Comparison of ENCODE assay signal across 1 cellular context in the genomic region with DNA sequence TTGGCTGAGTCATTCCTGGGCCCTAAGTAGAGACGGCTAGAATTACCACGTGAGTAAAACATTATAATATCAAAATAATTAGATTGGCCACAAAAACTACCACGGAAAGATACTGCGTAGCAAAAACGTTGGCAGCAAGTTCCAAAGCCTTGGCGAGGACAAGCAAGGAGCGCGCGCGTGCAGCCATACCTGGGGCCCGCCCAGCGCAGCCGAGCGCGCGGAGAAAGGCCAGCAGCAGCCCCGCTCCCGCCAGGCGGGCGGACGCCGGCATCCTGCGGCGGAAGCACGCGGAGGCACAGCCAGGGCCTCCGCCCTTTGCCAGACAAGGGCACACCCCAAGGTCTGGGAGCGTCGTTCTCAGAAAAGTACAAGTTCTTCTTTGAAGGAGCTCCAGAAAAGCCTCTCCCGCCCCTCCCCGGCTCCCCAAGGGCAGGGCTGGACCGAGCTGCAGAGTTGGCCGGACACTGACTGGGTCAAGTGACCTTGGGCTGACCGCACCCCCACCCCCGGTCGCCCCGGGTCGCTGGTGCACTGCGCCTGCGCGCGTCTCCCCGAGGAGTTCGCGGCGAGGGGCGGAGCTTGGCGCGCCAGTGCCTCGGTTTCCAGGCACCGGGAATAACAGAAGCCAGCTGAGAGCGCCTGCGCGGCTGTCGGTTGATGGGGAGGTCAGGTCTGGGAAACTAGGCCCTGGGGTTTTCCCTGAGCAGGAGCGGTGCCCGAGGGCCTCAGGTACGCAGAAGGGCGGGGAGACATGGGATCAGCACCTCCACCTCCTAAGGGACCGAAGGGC.
TF ChIP-seq lines count a peak whose summit lies in the region.

A gene with protein sequence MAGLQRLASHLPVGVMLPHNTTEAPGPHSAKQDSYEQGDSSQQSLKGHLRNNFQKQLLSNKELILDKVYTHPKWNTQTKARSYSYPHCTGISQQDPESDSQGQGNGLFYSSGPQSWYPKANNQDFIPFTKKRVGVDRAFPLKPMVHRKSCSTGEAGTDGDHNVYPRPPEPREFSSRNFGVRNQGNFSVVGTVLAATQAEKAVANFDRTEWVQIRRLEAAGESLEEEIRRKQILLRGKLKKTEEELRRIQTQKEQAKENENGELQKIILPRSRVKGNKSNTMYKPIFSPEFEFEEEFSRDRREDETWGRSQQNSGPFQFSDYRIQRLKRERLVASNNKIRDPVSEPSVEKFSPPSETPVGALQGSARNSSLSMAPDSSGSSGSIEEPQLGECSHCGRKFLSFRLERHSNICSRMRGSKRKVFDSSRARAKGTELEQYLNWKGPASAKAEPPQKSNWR (plus strand): TSS at position 621 of the 790 bp plus-strand sequence. CDS start 933 bp downstream, outside the sequence.

TF ChIP-seq in HepG2, 621 proteins besides CTCF, POLR2A, EP300 and RAD21 (continued from another document and continues in another):
- no peak for TF ChIP-seq RNF219 (CRISPR knock-in tag; IDR thresholded peaks at IDR 0.05)
- TF ChIP-seq KLF15 (CRISPR knock-in tag; IDR thresholded peaks at IDR 0.05; ENCODE audit: borderline replicate concordance) = 0 out of 2 replicates have a peak, but pooled peaks have one; percentile 25
- peak; percentile 56 for TF ChIP-seq HDAC1 (CRISPR knock-in tag; IDR thresholded peaks at IDR 0.05)
- no peak for TF ChIP-seq TCF12 (IDR thresholded peaks at IDR 0.05)
- 0 out of 2 replicates have a peak, but pooled peaks have one; percentile 39 for TF ChIP-seq TCF12 (CRISPR knock-in tag; IDR thresholded peaks at IDR 0.05)
- no peak for TF ChIP-seq ZNF20 (CRISPR knock-in tag; IDR thresholded peaks at IDR 0.05)
- TF ChIP-seq, protein P1, sequence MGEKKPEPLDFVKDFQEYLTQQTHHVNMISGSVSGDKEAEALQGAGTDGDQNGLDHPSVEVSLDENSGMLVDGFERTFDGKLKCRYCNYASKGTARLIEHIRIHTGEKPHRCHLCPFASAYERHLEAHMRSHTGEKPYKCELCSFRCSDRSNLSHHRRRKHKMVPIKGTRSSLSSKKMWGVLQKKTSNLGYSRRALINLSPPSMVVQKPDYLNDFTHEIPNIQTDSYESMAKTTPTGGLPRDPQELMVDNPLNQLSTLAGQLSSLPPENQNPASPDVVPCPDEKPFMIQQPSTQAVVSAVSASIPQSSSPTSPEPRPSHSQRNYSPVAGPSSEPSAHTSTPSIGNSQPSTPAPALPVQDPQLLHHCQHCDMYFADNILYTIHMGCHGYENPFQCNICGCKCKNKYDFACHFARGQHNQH (CRISPR knock-in tag; IDR thresholded peaks at IDR 0.05) = peak; percentile 43; the same call in 1 of the 2 replicates
- TF ChIP-seq RXRB (CRISPR knock-in tag; IDR thresholded peaks at IDR 0.05; ENCODE audit: borderline replicate concordance) = peak; percentile 82
- TF ChIP-seq PCBP2 (optimal IDR thresholded peaks at IDR 0.05; ENCODE audit: low read depth, low read length, poor library complexity, severe bottlenecking) = no peak
- TF ChIP-seq, protein P2, sequence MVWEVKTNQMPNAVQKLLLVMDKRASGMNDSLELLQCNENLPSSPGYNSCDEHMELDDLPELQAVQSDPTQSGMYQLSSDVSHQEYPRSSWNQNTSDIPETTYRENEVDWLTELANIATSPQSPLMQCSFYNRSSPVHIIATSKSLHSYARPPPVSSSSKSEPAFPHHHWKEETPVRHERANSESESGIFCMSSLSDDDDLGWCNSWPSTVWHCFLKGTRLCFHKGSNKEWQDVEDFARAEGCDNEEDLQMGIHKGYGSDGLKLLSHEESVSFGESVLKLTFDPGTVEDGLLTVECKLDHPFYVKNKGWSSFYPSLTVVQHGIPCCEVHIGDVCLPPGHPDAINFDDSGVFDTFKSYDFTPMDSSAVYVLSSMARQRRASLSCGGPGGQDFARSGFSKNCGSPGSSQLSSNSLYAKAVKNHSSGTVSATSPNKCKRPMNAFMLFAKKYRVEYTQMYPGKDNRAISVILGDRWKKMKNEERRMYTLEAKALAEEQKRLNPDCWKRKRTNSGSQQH (CRISPR knock-in tag; IDR thresholded peaks at IDR 0.05; ENCODE audit: low read depth) = no peak; the same call in none of the 2 replicates
- no peak for TF ChIP-seq ZNF7 (CRISPR knock-in tag; IDR thresholded peaks at IDR 0.05)
- TF ChIP-seq ZFP91 (CRISPR knock-in tag; IDR thresholded peaks at IDR 0.05; ENCODE audit: borderline replicate concordance) = peak; percentile 83
- TF ChIP-seq FOSL1 (CRISPR knock-in tag; IDR thresholded peaks at IDR 0.05; ENCODE audit: borderline replicate concordance) = 0 out of 2 replicates have a peak, but pooled peaks have one; percentile 6
- no peak for TF ChIP-seq SAFB2 (CRISPR knock-in tag; IDR thresholded peaks at IDR 0.05; ENCODE audit: borderline replicate concordance, low read depth)
- TF ChIP-seq MATR3 (CRISPR knock-in tag; IDR thresholded peaks at IDR 0.05) = no peak
- TF ChIP-seq ZNF10 (CRISPR knock-in tag; IDR thresholded peaks at IDR 0.05; ENCODE audit: borderline replicate concordance, low read depth) = no peak
- no peak for TF ChIP-seq ATF3 (CRISPR knock-in tag; IDR thresholded peaks at IDR 0.05)
- no peak for TF ChIP-seq ZNF552 (CRISPR knock-in tag; IDR thresholded peaks at IDR 0.05; ENCODE audit: borderline replicate concordance)
- 0 out of 2 replicates have a peak, but pooled peaks have one; percentile 26 for TF ChIP-seq NFYB (CRISPR knock-in tag; IDR thresholded peaks at IDR 0.05)
- no peak for TF ChIP-seq NFE2 (CRISPR knock-in tag; IDR thresholded peaks at IDR 0.05)
- peak; percentile 98 for TF ChIP-seq KLF12 (CRISPR knock-in tag; IDR thresholded peaks at IDR 0.05; ENCODE audit: borderline replicate concordance)
- TF ChIP-seq MAF1 (CRISPR knock-in tag; IDR thresholded peaks at IDR 0.05; ENCODE audit: borderline replicate concordance) = 0 out of 2 replicates have a peak, but pooled peaks have one; percentile 61
- no peak for TF ChIP-seq SP140L (CRISPR knock-in tag; IDR thresholded peaks at IDR 0.05; ENCODE audit: borderline replicate concordance)
- TF ChIP-seq ZNF549 (CRISPR knock-in tag; IDR thresholded peaks at IDR 0.05) = no peak; the same call in 1 of the 2 replicates
- TF ChIP-seq SMYD3 (CRISPR knock-in tag; IDR thresholded peaks at IDR 0.05) = no peak
- TF ChIP-seq SIN3B (IDR thresholded peaks at IDR 0.05; ENCODE audit: low read length) = no peak
- TF ChIP-seq, protein P3, sequence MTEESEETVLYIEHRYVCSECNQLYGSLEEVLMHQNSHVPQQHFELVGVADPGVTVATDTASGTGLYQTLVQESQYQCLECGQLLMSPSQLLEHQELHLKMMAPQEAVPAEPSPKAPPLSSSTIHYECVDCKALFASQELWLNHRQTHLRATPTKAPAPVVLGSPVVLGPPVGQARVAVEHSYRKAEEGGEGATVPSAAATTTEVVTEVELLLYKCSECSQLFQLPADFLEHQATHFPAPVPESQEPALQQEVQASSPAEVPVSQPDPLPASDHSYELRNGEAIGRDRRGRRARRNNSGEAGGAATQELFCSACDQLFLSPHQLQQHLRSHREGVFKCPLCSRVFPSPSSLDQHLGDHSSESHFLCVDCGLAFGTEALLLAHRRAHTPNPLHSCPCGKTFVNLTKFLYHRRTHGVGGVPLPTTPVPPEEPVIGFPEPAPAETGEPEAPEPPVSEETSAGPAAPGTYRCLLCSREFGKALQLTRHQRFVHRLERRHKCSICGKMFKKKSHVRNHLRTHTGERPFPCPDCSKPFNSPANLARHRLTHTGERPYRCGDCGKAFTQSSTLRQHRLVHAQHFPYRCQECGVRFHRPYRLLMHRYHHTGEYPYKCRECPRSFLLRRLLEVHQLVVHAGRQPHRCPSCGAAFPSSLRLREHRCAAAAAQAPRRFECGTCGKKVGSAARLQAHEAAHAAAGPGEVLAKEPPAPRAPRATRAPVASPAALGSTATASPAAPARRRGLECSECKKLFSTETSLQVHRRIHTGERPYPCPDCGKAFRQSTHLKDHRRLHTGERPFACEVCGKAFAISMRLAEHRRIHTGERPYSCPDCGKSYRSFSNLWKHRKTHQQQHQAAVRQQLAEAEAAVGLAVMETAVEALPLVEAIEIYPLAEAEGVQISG (CRISPR knock-in tag; IDR thresholded peaks at IDR 0.05) = peak; percentile 62
- 0 out of 2 replicates have a peak, but pooled peaks have one; percentile 33 for TF ChIP-seq ZFAT (CRISPR knock-in tag; conservative IDR thresholded peaks at IDR 0.05)
- no peak for TF ChIP-seq FOXA1 (IDR thresholded peaks at IDR 0.05)
- TF ChIP-seq FOXA1 (CRISPR knock-in tag; IDR thresholded peaks at IDR 0.05) = no peak
- peak; percentile 88 for TF ChIP-seq AGO2 (optimal IDR thresholded peaks at IDR 0.05; ENCODE audit: low read depth, low read length)
- TF ChIP-seq ZSCAN31 (CRISPR knock-in tag; IDR thresholded peaks at IDR 0.05; ENCODE audit: low read depth) = peak; percentile 85; the same call in 1 of the 2 replicates
- TF ChIP-seq SP4 (CRISPR knock-in tag; IDR thresholded peaks at IDR 0.05) = peak; percentile 73; the same call in 1 of the 2 replicates
- peak; percentile 68; the same call in 1 of the 2 replicates for TF ChIP-seq E2F5 (CRISPR knock-in tag; conservative IDR thresholded peaks at IDR 0.05)
- TF ChIP-seq, protein P4, sequence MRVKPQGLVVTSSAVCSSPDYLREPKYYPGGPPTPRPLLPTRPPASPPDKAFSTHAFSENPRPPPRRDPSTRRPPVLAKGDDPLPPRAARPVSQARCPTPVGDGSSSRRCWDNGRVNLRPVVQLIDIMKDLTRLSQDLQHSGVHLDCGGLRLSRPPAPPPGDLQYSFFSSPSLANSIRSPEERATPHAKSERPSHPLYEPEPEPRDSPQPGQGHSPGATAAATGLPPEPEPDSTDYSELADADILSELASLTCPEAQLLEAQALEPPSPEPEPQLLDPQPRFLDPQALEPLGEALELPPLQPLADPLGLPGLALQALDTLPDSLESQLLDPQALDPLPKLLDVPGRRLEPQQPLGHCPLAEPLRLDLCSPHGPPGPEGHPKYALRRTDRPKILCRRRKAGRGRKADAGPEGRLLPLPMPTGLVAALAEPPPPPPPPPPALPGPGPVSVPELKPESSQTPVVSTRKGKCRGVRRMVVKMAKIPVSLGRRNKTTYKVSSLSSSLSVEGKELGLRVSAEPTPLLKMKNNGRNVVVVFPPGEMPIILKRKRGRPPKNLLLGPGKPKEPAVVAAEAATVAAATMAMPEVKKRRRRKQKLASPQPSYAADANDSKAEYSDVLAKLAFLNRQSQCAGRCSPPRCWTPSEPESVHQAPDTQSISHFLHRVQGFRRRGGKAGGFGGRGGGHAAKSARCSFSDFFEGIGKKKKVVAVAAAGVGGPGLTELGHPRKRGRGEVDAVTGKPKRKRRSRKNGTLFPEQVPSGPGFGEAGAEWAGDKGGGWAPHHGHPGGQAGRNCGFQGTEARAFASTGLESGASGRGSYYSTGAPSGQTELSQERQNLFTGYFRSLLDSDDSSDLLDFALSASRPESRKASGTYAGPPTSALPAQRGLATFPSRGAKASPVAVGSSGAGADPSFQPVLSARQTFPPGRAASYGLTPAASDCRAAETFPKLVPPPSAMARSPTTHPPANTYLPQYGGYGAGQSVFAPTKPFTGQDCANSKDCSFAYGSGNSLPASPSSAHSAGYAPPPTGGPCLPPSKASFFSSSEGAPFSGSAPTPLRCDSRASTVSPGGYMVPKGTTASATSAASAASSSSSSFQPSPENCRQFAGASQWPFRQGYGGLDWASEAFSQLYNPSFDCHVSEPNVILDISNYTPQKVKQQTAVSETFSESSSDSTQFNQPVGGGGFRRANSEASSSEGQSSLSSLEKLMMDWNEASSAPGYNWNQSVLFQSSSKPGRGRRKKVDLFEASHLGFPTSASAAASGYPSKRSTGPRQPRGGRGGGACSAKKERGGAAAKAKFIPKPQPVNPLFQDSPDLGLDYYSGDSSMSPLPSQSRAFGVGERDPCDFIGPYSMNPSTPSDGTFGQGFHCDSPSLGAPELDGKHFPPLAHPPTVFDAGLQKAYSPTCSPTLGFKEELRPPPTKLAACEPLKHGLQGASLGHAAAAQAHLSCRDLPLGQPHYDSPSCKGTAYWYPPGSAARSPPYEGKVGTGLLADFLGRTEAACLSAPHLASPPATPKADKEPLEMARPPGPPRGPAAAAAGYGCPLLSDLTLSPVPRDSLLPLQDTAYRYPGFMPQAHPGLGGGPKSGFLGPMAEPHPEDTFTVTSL (CRISPR knock-in tag; IDR thresholded peaks at IDR 0.05; ENCODE audit: borderline replicate concordance) = no peak
- TF ChIP-seq TBX3 (IDR thresholded peaks at IDR 0.05; ENCODE audit: borderline replicate concordance) = no peak
- no peak for TF ChIP-seq GATAD2A (CRISPR knock-in tag; IDR thresholded peaks at IDR 0.05)
- TF ChIP-seq, protein P5, sequence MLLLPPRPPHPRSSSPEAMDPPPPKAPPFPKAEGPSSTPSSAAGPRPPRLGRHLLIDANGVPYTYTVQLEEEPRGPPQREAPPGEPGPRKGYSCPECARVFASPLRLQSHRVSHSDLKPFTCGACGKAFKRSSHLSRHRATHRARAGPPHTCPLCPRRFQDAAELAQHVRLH (CRISPR knock-in tag; IDR thresholded peaks at IDR 0.05; ENCODE audit: borderline replicate concordance, low read depth) = 0 out of 2 replicates have a peak, but pooled peaks have one; percentile 52
- TF ChIP-seq ZNF230 (CRISPR knock-in tag; IDR thresholded peaks at IDR 0.05) = peak; percentile 49; the same call in 1 of the 2 replicates
